Comparison of ENCODE assay signal across 8 cellular contexts in genomic region chr6:128519931-128520435, GRCh38. TPM values are rescaled to one million over a fixed set of nuclear protein-coding genes. Genes with fewer than 3 reads are reported as not detected.
DNase-seq lines count a peak whose midpoint lies in the region; ATAC-seq and TF ChIP-seq lines count a peak whose summit lies in the region.

No MANE protein-coding gene starts in this region.

- DNase-seq in AG20443 (ENCODE audit: low spot score) (peak; percentile 29), activated B cell treated with CpG ODN at 0.5 μM for 24 hours (no peak), dedifferentiated amniotic fluid mesenchymal stem cell (ENCODE audit: extremely low spot score) (peak; percentile 49), lower leg skin (ENCODE audit: low spot score in 2 of 2) (peak; percentile 39 to 92), SHP77 treated with DMSO at 0.1 percent for 48 hours (lab: John Stamatoyannopoulos, UW) (no peak)
- peak in 2 of 3 experiments; percentile 21 to 31 for DNase-seq in stimulated activated CD4-positive, alpha-beta T cell treated with anti-CD3 and anti-CD28 coated beads, TNF-alpha, amount 100 ng/mL, for 4 hours (ENCODE audit: low read depth in 3 of 3)

- peak; percentile 21 for ATAC-seq in GM19372 (IDR thresholded peaks at IDR 0.05; ENCODE audit: low read depth, unreplicated experiment)
- peak; percentile 25 for ATAC-seq in HG03432 (IDR thresholded peaks at IDR 0.05; ENCODE audit: unreplicated experiment)
- ATAC-seq in activated B cell treated with CpG ODN at 0.5 μM for 24 hours (ENCODE audit: low read depth), result peak; percentile 32

- TF ChIP-seq POLR2A in lower leg skin (IDR thresholded peaks at IDR 0.05), result no peak

- WGBS in lower leg skin, 2 donors, result 0 to 1% methylated on average over 30 to 32 of the region's 39 CpGs

- TF ChIP-seq CTCF in activated B cell treated with CpG ODN at 0.5 μM for 24 hours (IDR thresholded peaks at IDR 0.05) (no peak), lower leg skin (IDR thresholded peaks at IDR 0.05) (no peak)

- H3K4me3 Mint-ChIP-seq in activated B cell treated with CpG ODN at 0.5 μM for 24 hours, result peak overlapping the region; percentile 84

- CTCF ChIA-PET in activated B cell treated with CpG ODN at 0.5 μM for 24 hours (lab: Charles Lee), result no interaction called here

- POLR2A ChIA-PET in activated B cell treated with CpG ODN at 0.5 μM for 24 hours (lab: Charles Lee), result no interaction called here

- no peaks in the 10 kb centered on the region for H3K9me3 Mint-ChIP-seq in activated B cell treated with CpG ODN at 0.5 μM for 24 hours

- intact Hi-C loops in activated B cell treated with CpG ODN at 0.5 μM for 24 hours (cut with micrococcal nuclease) (loop anchor here (5.0 kb wide), 1 partner anchor 783 kb away; no protein-coding TSS in a partner anchor), lower leg skin (cut with DNase I; ENCODE audit: low total_unique reads) (no loop called here)

- H3K36me3 Mint-ChIP-seq in activated B cell treated with CpG ODN at 0.5 μM for 24 hours (ENCODE audit: low read depth), result no peaks in the 10 kb centered on the region

- peaks cover 48% of the 10 kb centered on the region for H3K27me3 Mint-ChIP-seq in activated B cell treated with CpG ODN at 0.5 μM for 24 hours

- peak overlapping the region; percentile 93 for H3K4me3 ChIP-seq in lower leg skin (ENCODE audit: low read depth, poor library complexity, severe bottlenecking)

- peaks cover 21% of the 10 kb centered on the region for H3K4me1 Mint-ChIP-seq in activated B cell treated with CpG ODN at 0.5 μM for 24 hours

- no peak overlapping the region for H3K27ac Mint-ChIP-seq in activated B cell treated with CpG ODN at 0.5 μM for 24 hours

RNA-seq across cellular contexts. Expression of gene PTPRK, which starts 0.4 kb away (rescaled TPM):
- 14.2 and 14.7 TPM in 2 replicates for total RNA-seq in activated B cell treated with CpG ODN at 0.5 μM for 24 hours
- total RNA-seq in lower leg skin, result 10 to 100 TPM; 26.7 to 47.5 (median 41.4) TPM

Comparison
In these comparisons a context has a peak if more than half of its experiments do, and no peak if none do; other contexts are left out.
1. DNase-seq: peak in AG20443 (single experiment), dedifferentiated amniotic fluid mesenchymal stem cell (single experiment), lower leg skin (2 of 2) and stimulated activated CD4-positive, alpha-beta T cell treated with anti-CD3 and anti-CD28 coated beads, TNF-alpha, amount 100 ng/mL, for 4 hours (2 of 3); none in activated B cell treated with CpG ODN at 0.5 μM for 24 hours (single experiment) and SHP77 treated with DMSO at 0.1 percent for 48 hours (single experiment).
2. Peak in every context shown above with its lines, with median percentiles within 50 percentile points of each other: ATAC-seq.